ENCODE assay signal across 7 cellular contexts in genomic region chr2:58481670-58482069, GRCh38.
"Had no signal": no experiment of that assay in that cellular context is flagged by ENCODE, and none has a peak within 500 bp of the region (broad histone marks: within the 10 kb centered on the region; RNA-seq: fewer than 3 reads in every experiment).

No MANE protein-coding gene starts in this region.

- H3K4me3 ChIP-seq: GM12878 had no signal

- FAIRE-seq: GM12878, GM12891, GM12892, GM18507, GM19239 had no signal

- ATAC-seq: GM12878 had no signal

- DNase-seq: GDM1, GF-D8 had no signal
